ENCODE assay signal across 1 cellular context in genomic region chr7:27614102-27614501, GRCh38.
TF ChIP-seq lines count a peak whose summit lies in the region.

No MANE protein-coding gene starts in this region.

TF ChIP-seq in K562, 482 proteins besides CTCF, POLR2A, EP300 and RAD21 (continued from another document and continues in another):
- TF ChIP-seq, protein P1, sequence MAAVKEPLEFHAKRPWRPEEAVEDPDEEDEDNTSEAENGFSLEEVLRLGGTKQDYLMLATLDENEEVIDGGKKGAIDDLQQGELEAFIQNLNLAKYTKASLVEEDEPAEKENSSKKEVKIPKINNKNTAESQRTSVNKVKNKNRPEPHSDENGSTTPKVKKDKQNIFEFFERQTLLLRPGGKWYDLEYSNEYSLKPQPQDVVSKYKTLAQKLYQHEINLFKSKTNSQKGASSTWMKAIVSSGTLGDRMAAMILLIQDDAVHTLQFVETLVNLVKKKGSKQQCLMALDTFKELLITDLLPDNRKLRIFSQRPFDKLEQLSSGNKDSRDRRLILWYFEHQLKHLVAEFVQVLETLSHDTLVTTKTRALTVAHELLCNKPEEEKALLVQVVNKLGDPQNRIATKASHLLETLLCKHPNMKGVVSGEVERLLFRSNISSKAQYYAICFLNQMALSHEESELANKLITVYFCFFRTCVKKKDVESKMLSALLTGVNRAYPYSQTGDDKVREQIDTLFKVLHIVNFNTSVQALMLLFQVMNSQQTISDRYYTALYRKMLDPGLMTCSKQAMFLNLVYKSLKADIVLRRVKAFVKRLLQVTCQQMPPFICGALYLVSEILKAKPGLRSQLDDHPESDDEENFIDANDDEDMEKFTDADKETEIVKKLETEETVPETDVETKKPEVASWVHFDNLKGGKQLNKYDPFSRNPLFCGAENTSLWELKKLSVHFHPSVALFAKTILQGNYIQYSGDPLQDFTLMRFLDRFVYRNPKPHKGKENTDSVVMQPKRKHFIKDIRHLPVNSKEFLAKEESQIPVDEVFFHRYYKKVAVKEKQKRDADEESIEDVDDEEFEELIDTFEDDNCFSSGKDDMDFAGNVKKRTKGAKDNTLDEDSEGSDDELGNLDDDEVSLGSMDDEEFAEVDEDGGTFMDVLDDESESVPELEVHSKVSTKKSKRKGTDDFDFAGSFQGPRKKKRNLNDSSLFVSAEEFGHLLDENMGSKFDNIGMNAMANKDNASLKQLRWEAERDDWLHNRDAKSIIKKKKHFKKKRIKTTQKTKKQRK (IDR thresholded peaks at IDR 0.05; ENCODE audit: borderline replicate concordance, low read depth, low read length): no peak
- TF ChIP-seq, protein P2, sequence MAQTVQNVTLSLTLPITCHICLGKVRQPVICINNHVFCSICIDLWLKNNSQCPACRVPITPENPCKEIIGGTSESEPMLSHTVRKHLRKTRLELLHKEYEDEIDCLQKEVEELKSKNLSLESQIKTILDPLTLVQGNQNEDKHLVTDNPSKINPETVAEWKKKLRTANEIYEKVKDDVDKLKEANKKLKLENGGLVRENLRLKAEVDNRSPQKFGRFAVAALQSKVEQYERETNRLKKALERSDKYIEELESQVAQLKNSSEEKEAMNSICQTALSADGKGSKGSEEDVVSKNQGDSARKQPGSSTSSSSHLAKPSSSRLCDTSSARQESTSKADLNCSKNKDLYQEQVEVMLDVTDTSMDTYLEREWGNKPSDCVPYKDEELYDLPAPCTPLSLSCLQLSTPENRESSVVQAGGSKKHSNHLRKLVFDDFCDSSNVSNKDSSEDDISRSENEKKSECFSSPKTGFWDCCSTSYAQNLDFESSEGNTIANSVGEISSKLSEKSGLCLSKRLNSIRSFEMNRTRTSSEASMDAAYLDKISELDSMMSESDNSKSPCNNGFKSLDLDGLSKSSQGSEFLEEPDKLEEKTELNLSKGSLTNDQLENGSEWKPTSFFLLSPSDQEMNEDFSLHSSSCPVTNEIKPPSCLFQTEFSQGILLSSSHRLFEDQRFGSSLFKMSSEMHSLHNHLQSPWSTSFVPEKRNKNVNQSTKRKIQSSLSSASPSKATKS (CRISPR knock-in tag; IDR thresholded peaks at IDR 0.05): no peak
- 0 out of 2 replicates have a peak, but pooled peaks have one; percentile 17 for TF ChIP-seq MTA2 (IDR thresholded peaks at IDR 0.05; ENCODE audit: low read depth)
- TF ChIP-seq CBX3 (IDR thresholded peaks at IDR 0.05; ENCODE audit: borderline replicate concordance in 1 of 2, low read length in 2 of 2): no peak
- peak; percentile 24; the same call in 1 of the 2 replicates for TF ChIP-seq CTBP1 (IDR thresholded peaks at IDR 0.05; ENCODE audit: borderline replicate concordance)
- TF ChIP-seq ELK1 (CRISPR knock-in tag; IDR thresholded peaks at IDR 0.05): no peak
- TF ChIP-seq ZNF583 (CRISPR knock-in tag; IDR thresholded peaks at IDR 0.05): no peak
- TF ChIP-seq ZFP30 (CRISPR knock-in tag; IDR thresholded peaks at IDR 0.05; ENCODE audit: borderline replicate concordance): no peak
- no peak for TF ChIP-seq CREB1 (IDR thresholded peaks at IDR 0.05)
- no peak for TF ChIP-seq CREB1 (CRISPR knock-in tag; IDR thresholded peaks at IDR 0.05)
- no peak for TF ChIP-seq E2F3 (CRISPR knock-in tag; IDR thresholded peaks at IDR 0.05)
- TF ChIP-seq SRSF9 (IDR thresholded peaks at IDR 0.05; ENCODE audit: borderline replicate concordance, low read depth, low read length): no peak
- TF ChIP-seq SMARCB1 (IDR thresholded peaks at IDR 0.05; ENCODE audit: insufficient read length, low read depth): no peak
- TF ChIP-seq DEAF1 (CRISPR knock-in tag; IDR thresholded peaks at IDR 0.05): no peak
- no peak for TF ChIP-seq ILK (tag; IDR thresholded peaks at IDR 0.05; ENCODE audit: borderline replicate concordance, low read depth)
- TF ChIP-seq RBBP5 (IDR thresholded peaks at IDR 0.05; ENCODE audit: borderline replicate concordance, insufficient read depth, low read length, poor library complexity, severe bottlenecking): no peak
- no peak for TF ChIP-seq EZH2 (IDR thresholded peaks at IDR 0.05; ENCODE audit: borderline replicate concordance, low read depth, low read length)
- TF ChIP-seq ZFX (CRISPR knock-in tag; IDR thresholded peaks at IDR 0.05): no peak
- no peak for TF ChIP-seq ZNF695 (CRISPR knock-in tag; IDR thresholded peaks at IDR 0.05)
- TF ChIP-seq HOXB6 (CRISPR knock-in tag; IDR thresholded peaks at IDR 0.05; ENCODE audit: borderline replicate concordance): no peak
- TF ChIP-seq FOS (IDR thresholded peaks at IDR 0.05; ENCODE audit: extremely low read depth, insufficient read length): no peak
- TF ChIP-seq MGA (IDR thresholded peaks at IDR 0.05): no peak
- peak; percentile 97 for TF ChIP-seq SOX6 (IDR thresholded peaks at IDR 0.05)
- no peak for TF ChIP-seq ZNF253 (CRISPR knock-in tag; conservative IDR thresholded peaks at IDR 0.05)
- peak; percentile 50 for TF ChIP-seq TCF3 (CRISPR knock-in tag; IDR thresholded peaks at IDR 0.05)
- no peak for TF ChIP-seq GATAD2A (IDR thresholded peaks at IDR 0.05)
- TF ChIP-seq, protein P3, sequence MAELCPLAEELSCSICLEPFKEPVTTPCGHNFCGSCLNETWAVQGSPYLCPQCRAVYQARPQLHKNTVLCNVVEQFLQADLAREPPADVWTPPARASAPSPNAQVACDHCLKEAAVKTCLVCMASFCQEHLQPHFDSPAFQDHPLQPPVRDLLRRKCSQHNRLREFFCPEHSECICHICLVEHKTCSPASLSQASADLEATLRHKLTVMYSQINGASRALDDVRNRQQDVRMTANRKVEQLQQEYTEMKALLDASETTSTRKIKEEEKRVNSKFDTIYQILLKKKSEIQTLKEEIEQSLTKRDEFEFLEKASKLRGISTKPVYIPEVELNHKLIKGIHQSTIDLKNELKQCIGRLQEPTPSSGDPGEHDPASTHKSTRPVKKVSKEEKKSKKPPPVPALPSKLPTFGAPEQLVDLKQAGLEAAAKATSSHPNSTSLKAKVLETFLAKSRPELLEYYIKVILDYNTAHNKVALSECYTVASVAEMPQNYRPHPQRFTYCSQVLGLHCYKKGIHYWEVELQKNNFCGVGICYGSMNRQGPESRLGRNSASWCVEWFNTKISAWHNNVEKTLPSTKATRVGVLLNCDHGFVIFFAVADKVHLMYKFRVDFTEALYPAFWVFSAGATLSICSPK (IDR thresholded peaks at IDR 0.05; ENCODE audit: borderline replicate concordance): no peak
- no peak for TF ChIP-seq CHD4 (IDR thresholded peaks at IDR 0.05; ENCODE audit: insufficient read depth, insufficient replicate concordance, low read depth, low read length, poor library complexity, severe bottlenecking)
- no peak for TF ChIP-seq ETS1 (conservative IDR thresholded peaks at IDR 0.05; ENCODE audit: control insufficient read depth, low read depth, low read length)
- TF ChIP-seq TAL1 (IDR thresholded peaks at IDR 0.05): peak; percentile 53
- TF ChIP-seq MEIS2 (IDR thresholded peaks at IDR 0.05; ENCODE audit: partially characterized antibody): peak; percentile 34
- TF ChIP-seq ADNP (tag; IDR thresholded peaks at IDR 0.05): no peak
- no peak for TF ChIP-seq FOXJ2 (tag; IDR thresholded peaks at IDR 0.05)
- no peak for TF ChIP-seq PPARD (CRISPR knock-in tag; IDR thresholded peaks at IDR 0.05)
- TF ChIP-seq MYC (IDR thresholded peaks at IDR 0.05; ENCODE audit: low read depth, low read length): no peak
- no peak for TF ChIP-seq MYC (CRISPR knock-in tag; IDR thresholded peaks at IDR 0.05; ENCODE audit: borderline replicate concordance, low read depth)
- 0 out of 2 replicates have a peak, but pooled peaks have one; percentile 58 for TF ChIP-seq ZEB2 (IDR thresholded peaks at IDR 0.05)
- TF ChIP-seq TCF7 (IDR thresholded peaks at IDR 0.05; ENCODE audit: borderline replicate concordance): no peak
- TF ChIP-seq SRSF3 (IDR thresholded peaks at IDR 0.05; ENCODE audit: insufficient read depth, low read length): no peak
- no peak for TF ChIP-seq ZNF408 (CRISPR knock-in tag; IDR thresholded peaks at IDR 0.05; ENCODE audit: low read depth)
- TF ChIP-seq SMARCA5 (IDR thresholded peaks at IDR 0.05): no peak
